In the genomic region with DNA sequence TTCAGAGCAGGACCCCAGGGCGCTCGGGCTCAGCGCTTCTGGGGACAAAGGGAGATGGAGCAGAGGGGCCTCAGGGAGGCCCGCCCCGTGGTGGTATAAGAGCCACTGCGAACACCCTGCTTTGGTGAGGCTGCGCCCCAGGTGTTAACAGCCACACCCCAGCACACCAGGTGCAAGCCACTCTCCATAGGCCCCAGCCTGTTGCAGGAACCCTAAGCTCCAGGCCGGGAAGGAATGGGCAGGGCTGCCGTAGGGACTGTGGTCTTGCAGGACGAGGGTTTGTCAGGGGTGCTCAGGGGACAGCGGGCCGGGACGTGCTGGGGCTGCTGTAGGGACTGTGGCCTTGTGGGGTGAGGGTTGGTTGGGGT, we compare ENCODE assay signal across 1 cellular context.
TF ChIP-seq lines count a peak whose summit lies in the region.

No MANE protein-coding gene starts in this region.

TF ChIP-seq in GM23338, 12 proteins besides CTCF, POLR2A, EP300 and RAD21:
- TF ChIP-seq NANOG (IDR thresholded peaks at IDR 0.05; ENCODE audit: borderline replicate concordance) (no peak), EZH2phosphoT487 (IDR thresholded peaks at IDR 0.05; ENCODE audit: unreplicated experiment) (no peak), EZH2 (IDR thresholded peaks at IDR 0.05; ENCODE audit: low read depth, unreplicated experiment) (no peak), ZNF114 (CRISPR knock-in tag; IDR thresholded peaks at IDR 0.05) (no peak), POLR2AphosphoS5 (IDR thresholded peaks at IDR 0.05; ENCODE audit: low read depth) (no peak), STAT1 (IDR thresholded peaks at IDR 0.05; ENCODE audit: unreplicated experiment) (no peak), JUNB (IDR thresholded peaks at IDR 0.05; ENCODE audit: unreplicated experiment) (no peak), CREB1 (CRISPR knock-in tag; IDR thresholded peaks at IDR 0.05; ENCODE audit: low read depth) (no peak), ZNF331 (CRISPR knock-in tag; IDR thresholded peaks at IDR 0.05; ENCODE audit: low read depth) (no peak)
- TF ChIP-seq, protein P1, sequence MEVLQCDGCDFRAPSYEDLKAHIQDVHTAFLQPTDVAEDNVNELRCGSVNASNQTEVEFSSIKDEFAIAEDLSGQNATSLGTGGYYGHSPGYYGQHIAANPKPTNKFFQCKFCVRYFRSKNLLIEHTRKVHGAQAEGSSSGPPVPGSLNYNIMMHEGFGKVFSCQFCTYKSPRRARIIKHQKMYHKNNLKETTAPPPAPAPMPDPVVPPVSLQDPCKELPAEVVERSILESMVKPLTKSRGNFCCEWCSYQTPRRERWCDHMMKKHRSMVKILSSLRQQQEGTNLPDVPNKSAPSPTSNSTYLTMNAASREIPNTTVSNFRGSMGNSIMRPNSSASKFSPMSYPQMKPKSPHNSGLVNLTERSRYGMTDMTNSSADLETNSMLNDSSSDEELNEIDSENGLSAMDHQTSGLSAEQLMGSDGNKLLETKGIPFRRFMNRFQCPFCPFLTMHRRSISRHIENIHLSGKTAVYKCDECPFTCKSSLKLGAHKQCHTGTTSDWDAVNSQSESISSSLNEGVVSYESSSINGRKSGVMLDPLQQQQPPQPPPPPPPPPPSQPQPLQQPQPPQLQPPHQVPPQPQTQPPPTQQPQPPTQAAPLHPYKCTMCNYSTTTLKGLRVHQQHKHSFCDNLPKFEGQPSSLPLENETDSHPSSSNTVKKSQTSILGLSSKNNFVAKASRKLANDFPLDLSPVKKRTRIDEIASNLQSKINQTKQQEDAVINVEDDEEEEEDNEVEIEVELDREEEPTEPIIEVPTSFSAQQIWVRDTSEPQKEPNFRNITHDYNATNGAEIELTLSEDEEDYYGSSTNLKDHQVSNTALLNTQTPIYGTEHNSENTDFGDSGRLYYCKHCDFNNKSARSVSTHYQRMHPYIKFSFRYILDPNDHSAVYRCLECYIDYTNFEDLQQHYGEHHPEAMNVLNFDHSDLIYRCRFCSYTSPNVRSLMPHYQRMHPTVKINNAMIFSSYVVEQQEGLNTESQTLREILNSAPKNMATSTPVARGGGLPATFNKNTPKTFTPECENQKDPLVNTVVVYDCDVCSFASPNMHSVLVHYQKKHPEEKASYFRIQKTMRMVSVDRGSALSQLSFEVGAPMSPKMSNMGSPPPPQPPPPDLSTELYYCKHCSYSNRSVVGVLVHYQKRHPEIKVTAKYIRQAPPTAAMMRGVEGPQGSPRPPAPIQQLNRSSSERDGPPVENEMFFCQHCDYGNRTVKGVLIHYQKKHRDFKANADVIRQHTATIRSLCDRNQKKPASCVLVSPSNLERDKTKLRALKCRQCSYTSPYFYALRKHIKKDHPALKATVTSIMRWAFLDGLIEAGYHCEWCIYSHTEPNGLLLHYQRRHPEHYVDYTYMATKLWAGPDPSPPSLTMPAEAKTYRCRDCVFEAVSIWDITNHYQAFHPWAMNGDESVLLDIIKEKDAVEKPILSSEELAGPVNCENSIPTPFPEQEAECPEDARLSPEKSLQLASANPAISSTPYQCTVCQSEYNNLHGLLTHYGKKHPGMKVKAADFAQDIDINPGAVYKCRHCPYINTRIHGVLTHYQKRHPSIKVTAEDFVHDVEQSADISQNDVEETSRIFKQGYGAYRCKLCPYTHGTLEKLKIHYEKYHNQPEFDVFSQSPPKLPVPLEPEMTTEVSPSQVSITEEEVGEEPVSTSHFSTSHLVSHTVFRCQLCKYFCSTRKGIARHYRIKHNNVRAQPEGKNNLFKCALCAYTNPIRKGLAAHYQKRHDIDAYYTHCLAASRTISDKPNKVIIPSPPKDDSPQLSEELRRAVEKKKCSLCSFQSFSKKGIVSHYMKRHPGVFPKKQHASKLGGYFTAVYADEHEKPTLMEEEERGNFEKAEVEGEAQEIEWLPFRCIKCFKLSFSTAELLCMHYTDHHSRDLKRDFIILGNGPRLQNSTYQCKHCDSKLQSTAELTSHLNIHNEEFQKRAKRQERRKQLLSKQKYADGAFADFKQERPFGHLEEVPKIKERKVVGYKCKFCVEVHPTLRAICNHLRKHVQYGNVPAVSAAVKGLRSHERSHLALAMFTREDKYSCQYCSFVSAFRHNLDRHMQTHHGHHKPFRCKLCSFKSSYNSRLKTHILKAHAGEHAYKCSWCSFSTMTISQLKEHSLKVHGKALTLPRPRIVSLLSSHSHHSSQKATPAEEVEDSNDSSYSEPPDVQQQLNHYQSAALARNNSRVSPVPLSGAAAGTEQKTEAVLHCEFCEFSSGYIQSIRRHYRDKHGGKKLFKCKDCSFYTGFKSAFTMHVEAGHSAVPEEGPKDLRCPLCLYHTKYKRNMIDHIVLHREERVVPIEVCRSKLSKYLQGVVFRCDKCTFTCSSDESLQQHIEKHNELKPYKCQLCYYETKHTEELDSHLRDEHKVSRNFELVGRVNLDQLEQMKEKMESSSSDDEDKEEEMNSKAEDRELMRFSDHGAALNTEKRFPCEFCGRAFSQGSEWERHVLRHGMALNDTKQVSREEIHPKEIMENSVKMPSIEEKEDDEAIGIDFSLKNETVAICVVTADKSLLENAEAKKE (CRISPR knock-in tag; IDR thresholded peaks at IDR 0.05): no peak
- TF ChIP-seq, protein P2, sequence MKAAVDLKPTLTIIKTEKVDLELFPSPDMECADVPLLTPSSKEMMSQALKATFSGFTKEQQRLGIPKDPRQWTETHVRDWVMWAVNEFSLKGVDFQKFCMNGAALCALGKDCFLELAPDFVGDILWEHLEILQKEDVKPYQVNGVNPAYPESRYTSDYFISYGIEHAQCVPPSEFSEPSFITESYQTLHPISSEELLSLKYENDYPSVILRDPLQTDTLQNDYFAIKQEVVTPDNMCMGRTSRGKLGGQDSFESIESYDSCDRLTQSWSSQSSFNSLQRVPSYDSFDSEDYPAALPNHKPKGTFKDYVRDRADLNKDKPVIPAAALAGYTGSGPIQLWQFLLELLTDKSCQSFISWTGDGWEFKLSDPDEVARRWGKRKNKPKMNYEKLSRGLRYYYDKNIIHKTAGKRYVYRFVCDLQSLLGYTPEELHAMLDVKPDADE (IDR thresholded peaks at IDR 0.05): no peak
- TF ChIP-seq, protein P3, sequence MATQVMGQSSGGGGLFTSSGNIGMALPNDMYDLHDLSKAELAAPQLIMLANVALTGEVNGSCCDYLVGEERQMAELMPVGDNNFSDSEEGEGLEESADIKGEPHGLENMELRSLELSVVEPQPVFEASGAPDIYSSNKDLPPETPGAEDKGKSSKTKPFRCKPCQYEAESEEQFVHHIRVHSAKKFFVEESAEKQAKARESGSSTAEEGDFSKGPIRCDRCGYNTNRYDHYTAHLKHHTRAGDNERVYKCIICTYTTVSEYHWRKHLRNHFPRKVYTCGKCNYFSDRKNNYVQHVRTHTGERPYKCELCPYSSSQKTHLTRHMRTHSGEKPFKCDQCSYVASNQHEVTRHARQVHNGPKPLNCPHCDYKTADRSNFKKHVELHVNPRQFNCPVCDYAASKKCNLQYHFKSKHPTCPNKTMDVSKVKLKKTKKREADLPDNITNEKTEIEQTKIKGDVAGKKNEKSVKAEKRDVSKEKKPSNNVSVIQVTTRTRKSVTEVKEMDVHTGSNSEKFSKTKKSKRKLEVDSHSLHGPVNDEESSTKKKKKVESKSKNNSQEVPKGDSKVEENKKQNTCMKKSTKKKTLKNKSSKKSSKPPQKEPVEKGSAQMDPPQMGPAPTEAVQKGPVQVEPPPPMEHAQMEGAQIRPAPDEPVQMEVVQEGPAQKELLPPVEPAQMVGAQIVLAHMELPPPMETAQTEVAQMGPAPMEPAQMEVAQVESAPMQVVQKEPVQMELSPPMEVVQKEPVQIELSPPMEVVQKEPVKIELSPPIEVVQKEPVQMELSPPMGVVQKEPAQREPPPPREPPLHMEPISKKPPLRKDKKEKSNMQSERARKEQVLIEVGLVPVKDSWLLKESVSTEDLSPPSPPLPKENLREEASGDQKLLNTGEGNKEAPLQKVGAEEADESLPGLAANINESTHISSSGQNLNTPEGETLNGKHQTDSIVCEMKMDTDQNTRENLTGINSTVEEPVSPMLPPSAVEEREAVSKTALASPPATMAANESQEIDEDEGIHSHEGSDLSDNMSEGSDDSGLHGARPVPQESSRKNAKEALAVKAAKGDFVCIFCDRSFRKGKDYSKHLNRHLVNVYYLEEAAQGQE (IDR thresholded peaks at IDR 0.05; ENCODE audit: unreplicated experiment): no peak
